Comparison of ENCODE assay signal across 18 cellular contexts in genomic region chr18:45201029-45201428, GRCh38.
DNase-seq lines count a peak whose midpoint lies in the region; ATAC-seq, FAIRE-seq and TF ChIP-seq lines count a peak whose summit lies in the region.
"Had no signal": no experiment of that assay in that cellular context is flagged by ENCODE, and none has a peak within 500 bp of the region (broad histone marks: within the 10 kb centered on the region; RNA-seq: fewer than 3 reads in every experiment).

No MANE protein-coding gene starts in this region.

- ATAC-seq in activated T-cell treated with anti-CD3 and anti-CD28 coated beads, Interleukin-2, amount 50 U/mL, for 72 hours (replicated peaks in 1 of 2) = peak in 1 of 2 donors; percentile 52
- ATAC-seq in activated T-helper 17 cell treated with anti-CD3 and anti-CD28 coated beads, Interleukin-2, amount 50 U/mL, for 72 hours (replicated peaks) = peak; percentile 28
- peak; percentile 60 for ATAC-seq in stimulated activated effector memory CD8-positive, alpha-beta T cell treated with anti-CD3 and anti-CD28 coated beads, Interleukin-12 subunit alpha, Interleukin-12 subunit beta, amount 100 ng/mL, for 72 hours

- no peaks in the 10 kb centered on the region for H3K9me3 Mint-ChIP-seq in activated T-cell treated with anti-CD3 and anti-CD28 coated beads, Interleukin-2, amount 50 U/mL, for 72 hours
- no peaks in the 10 kb centered on the region for H3K9me3 Mint-ChIP-seq in activated T-helper 17 cell treated with anti-CD3 and anti-CD28 coated beads, Interleukin-2, amount 50 U/mL, for 72 hours
- no peaks in the 10 kb centered on the region for H3K9me3 Mint-ChIP-seq in stimulated activated effector memory CD8-positive, alpha-beta T cell treated with anti-CD3 and anti-CD28 coated beads, Interleukin-12 subunit alpha, Interleukin-12 subunit beta, amount 100 ng/mL, for 72 hours

- peak overlapping the region; percentile 52 for H3K27ac Mint-ChIP-seq in activated T-cell treated with anti-CD3 and anti-CD28 coated beads, Interleukin-2, amount 50 U/mL, for 72 hours
- no peak overlapping the region for H3K27ac Mint-ChIP-seq in activated T-helper 17 cell treated with anti-CD3 and anti-CD28 coated beads, Interleukin-2, amount 50 U/mL, for 72 hours
- no peak overlapping the region for H3K27ac Mint-ChIP-seq in stimulated activated effector memory CD8-positive, alpha-beta T cell treated with anti-CD3 and anti-CD28 coated beads, Interleukin-12 subunit alpha, Interleukin-12 subunit beta, amount 100 ng/mL, for 72 hours
- H3K27ac Mint-ChIP-seq: CD4-positive, alpha-beta memory T cell had no signal

- H3K36me3 Mint-ChIP-seq in activated T-cell treated with anti-CD3 and anti-CD28 coated beads, Interleukin-2, amount 50 U/mL, for 72 hours (ENCODE audit: insufficient read depth in 2 of 2) = peaks cover 0 to 2% of the 10 kb centered on the region in 2 donors
- no peaks in the 10 kb centered on the region for H3K36me3 Mint-ChIP-seq in activated T-helper 17 cell treated with anti-CD3 and anti-CD28 coated beads, Interleukin-2, amount 50 U/mL, for 72 hours (ENCODE audit: low read depth)
- no peaks in the 10 kb centered on the region for H3K36me3 Mint-ChIP-seq in stimulated activated effector memory CD8-positive, alpha-beta T cell treated with anti-CD3 and anti-CD28 coated beads, Interleukin-12 subunit alpha, Interleukin-12 subunit beta, amount 100 ng/mL, for 72 hours
- H3K36me3 Mint-ChIP-seq: CD4-positive, alpha-beta memory T cell had no signal

- DNase-seq in activated T-cell treated with anti-CD3 and anti-CD28 coated beads, Interleukin-2, amount 50 U/mL, for 72 hours = no peak
- no peak for DNase-seq in activated T-cell treated with anti-CD3 and anti-CD28 coated beads, Interleukin-2, amount 50 U/mL, for 1 hour
- DNase-seq in GM12892 (ENCODE audit: insufficient read length) (no peak), NOMO-1 (lab: John Stamatoyannopoulos, UW; ENCODE audit: unreplicated experiment in 2 of 2) (no peak), ecto neural progenitor cell (ENCODE audit: low spot score) (no peak)
- no peak for DNase-seq in stimulated activated effector memory CD8-positive, alpha-beta T cell treated with anti-CD3 and anti-CD28 coated beads, Interleukin-12 subunit alpha, Interleukin-12 subunit beta, amount 100 ng/mL, for 72 hours (ENCODE audit: low spot score in 2 of 2)
- DNase-seq: C1 segment of cervical spinal cord; CD4-positive, alpha-beta memory T cell; COR-L47; DMS153; DND-41; GM23248; H7; HCEC 1CT had no signal

- peaks cover 9% of the 10 kb centered on the region for H3K4me1 Mint-ChIP-seq in activated T-cell treated with anti-CD3 and anti-CD28 coated beads, Interleukin-2, amount 50 U/mL, for 72 hours (ENCODE audit: low read depth)
- no peaks in the 10 kb centered on the region for H3K4me1 Mint-ChIP-seq in activated T-helper 17 cell treated with anti-CD3 and anti-CD28 coated beads, Interleukin-2, amount 50 U/mL, for 72 hours
- peaks cover 13% of the 10 kb centered on the region for H3K4me1 Mint-ChIP-seq in stimulated activated effector memory CD8-positive, alpha-beta T cell treated with anti-CD3 and anti-CD28 coated beads, Interleukin-12 subunit alpha, Interleukin-12 subunit beta, amount 100 ng/mL, for 72 hours
- H3K4me1 Mint-ChIP-seq: CD4-positive, alpha-beta memory T cell had no signal

- no peak for TF ChIP-seq POLR2A in GM12892 (IDR thresholded peaks at IDR 0.05; ENCODE audit: low read depth, low read length)

- H3K27me3 Mint-ChIP-seq in activated T-cell treated with anti-CD3 and anti-CD28 coated beads, Interleukin-2, amount 50 U/mL, for 72 hours (ENCODE audit: low read depth) = peaks cover 26% of the 10 kb centered on the region
- peaks cover 26% of the 10 kb centered on the region for H3K27me3 Mint-ChIP-seq in activated T-helper 17 cell treated with anti-CD3 and anti-CD28 coated beads, Interleukin-2, amount 50 U/mL, for 72 hours

- peak; percentile 65 for FAIRE-seq in GM12892 (lab: Jason Lieb, UNC)
- FAIRE-seq: G401.6, GM19239, H1 had no signal

- H3K4me3 Mint-ChIP-seq in activated T-cell treated with anti-CD3 and anti-CD28 coated beads, Interleukin-2, amount 50 U/mL, for 72 hours = peak overlapping the region in 1 of 2 donors; percentile 5
- no peak overlapping the region for H3K4me3 Mint-ChIP-seq in activated T-helper 17 cell treated with anti-CD3 and anti-CD28 coated beads, Interleukin-2, amount 50 U/mL, for 72 hours
- H3K4me3 Mint-ChIP-seq in stimulated activated effector memory CD8-positive, alpha-beta T cell treated with anti-CD3 and anti-CD28 coated beads, Interleukin-12 subunit alpha, Interleukin-12 subunit beta, amount 100 ng/mL, for 72 hours = no peak overlapping the region
- H3K4me3 Mint-ChIP-seq: CD4-positive, alpha-beta memory T cell had no signal
